Comparison of ENCODE assay signal across 31 cellular contexts in the genomic region with DNA sequence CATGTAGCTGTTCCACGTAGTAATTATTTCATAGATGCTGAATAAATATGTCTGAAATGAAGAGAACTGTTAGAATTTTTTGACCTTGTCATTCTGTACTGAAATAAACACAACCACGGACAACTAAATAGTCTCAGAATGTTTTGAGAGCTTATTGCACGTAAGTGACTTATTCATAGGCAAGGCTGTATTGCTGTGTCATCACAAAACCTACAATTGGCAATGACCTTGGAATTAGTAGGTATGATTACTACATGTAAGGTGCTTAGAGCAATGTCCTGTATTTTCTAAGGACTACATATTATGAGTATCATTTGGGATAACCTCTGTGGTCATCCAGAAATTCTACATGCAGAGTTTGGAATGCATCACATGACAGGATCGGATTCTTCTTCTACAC.
"Had no signal": no experiment of that assay in that cellular context is flagged by ENCODE, and none has a peak within 500 bp of the region (broad histone marks: within the 10 kb centered on the region; RNA-seq: fewer than 3 reads in every experiment).

No MANE protein-coding gene starts in this region.

- H3K27ac ChIP-seq: ascending aorta, cardiac muscle cell, VCaP had no signal

- H3K36me3 ChIP-seq: ascending aorta, cardiac muscle cell had no signal

- H3K4me3 ChIP-seq: ascending aorta, cardiac muscle cell had no signal

- H3K27me3 ChIP-seq: ascending aorta, cardiac muscle cell had no signal

- DNase-seq: activated B cell treated with CpG ODN at 0.5 μM for 24 hours; activated CD4-positive, alpha-beta memory T cell treated with anti-CD3 and anti-CD28 coated beads for 36 hours; activated CD4-positive, alpha-beta T cell treated with anti-CD3 and anti-CD28 coated beads for 4 hours; activated CD4-positive, alpha-beta T cell treated with anti-CD3 and anti-CD28 coated beads, Interleukin-2, amount 10 ng/mL, durations not matched to agents 24 days and 14 days; activated CD4-positive, alpha-beta T cell treated with anti-CD3 and anti-CD28 coated beads, Interleukin-2, amount 50 U/mL, for 1 hour; activated CD4-positive, alpha-beta T cell treated with anti-CD3 and anti-CD28 coated beads, Interleukin-2, amount 50 U/mL, for 4 hours; activated CD4-positive, CD25-positive, alpha-beta regulatory T cell treated with anti-CD3 and anti-CD28 coated beads, Interleukin-2, amount 50 U/mL, for 72 hours; activated CD8-positive, alpha-beta memory T cell treated with anti-CD3 and anti-CD28 coated beads for 24 hours; activated CD8-positive, alpha-beta memory T cell treated with anti-CD3 and anti-CD28 coated beads, Interleukin-2, amount 10 ng/mL, durations not matched to agents 7 days and 5 days; activated CD8-positive, alpha-beta memory T cell treated with anti-CD3 and anti-CD28 coated beads, Interleukin-2, amount 50 U/mL, for 48 hours; activated CD8-positive, alpha-beta T cell treated with anti-CD3 and anti-CD28 coated beads for 36 hours; activated effector memory CD4-positive, alpha-beta T cell treated with Interleukin-2 at 50 U/mL for 16 hours; activated gamma-delta T cell; activated naive CD4-positive, alpha-beta T cell treated with anti-CD3 and anti-CD28 coated beads, Interleukin-2, amount 10 ng/mL, durations not matched to agents 7 days and 5 days; activated naive CD4-positive, alpha-beta T cell treated with Interleukin-2 at 50 U/mL for 16 hours; activated naive CD8-positive, alpha-beta T cell treated with anti-CD3 and anti-CD28 coated beads, Interleukin-2, amount 10 ng/mL, durations not matched to agents 7 days and 5 days; activated naive CD8-positive, alpha-beta T cell treated with anti-CD3 and anti-CD28 coated beads, Interleukin-2, amount 50 U/mL, for 24 hours; activated T-cell treated with anti-CD3 and anti-CD28 coated beads, Interleukin-2, amount 50 U/mL, for 24 hours; activated T-cell treated with anti-CD3 and anti-CD28 coated beads, Interleukin-2, amount 50 U/mL, for 48 hours; amygdala; anterior cingulate cortex; caudate nucleus; cerebellar nuclear complex; T-helper 1 cell; T-helper 2 cell; T-helper 9 cell had no signal

- ATAC-seq: activated CD8-positive, alpha-beta memory T cell treated with anti-CD3 and anti-CD28 coated beads, Interleukin-2, amount 10 ng/mL, durations not matched to agents 7 days and 5 days; activated CD8-positive, alpha-beta T cell treated with anti-CD3 and anti-CD28 coated beads for 36 hours; activated naive CD8-positive, alpha-beta T cell treated with anti-CD3 and anti-CD28 coated beads, Interleukin-2, amount 50 U/mL, for 24 hours had no signal

- H3K4me1 ChIP-seq: ascending aorta had no signal

- H3K9me3 ChIP-seq: ascending aorta had no signal

- FAIRE-seq: bronchial epithelial cell, TTC549 had no signal
